22 cellular contexts compared by ENCODE assay signal in the genomic region with DNA sequence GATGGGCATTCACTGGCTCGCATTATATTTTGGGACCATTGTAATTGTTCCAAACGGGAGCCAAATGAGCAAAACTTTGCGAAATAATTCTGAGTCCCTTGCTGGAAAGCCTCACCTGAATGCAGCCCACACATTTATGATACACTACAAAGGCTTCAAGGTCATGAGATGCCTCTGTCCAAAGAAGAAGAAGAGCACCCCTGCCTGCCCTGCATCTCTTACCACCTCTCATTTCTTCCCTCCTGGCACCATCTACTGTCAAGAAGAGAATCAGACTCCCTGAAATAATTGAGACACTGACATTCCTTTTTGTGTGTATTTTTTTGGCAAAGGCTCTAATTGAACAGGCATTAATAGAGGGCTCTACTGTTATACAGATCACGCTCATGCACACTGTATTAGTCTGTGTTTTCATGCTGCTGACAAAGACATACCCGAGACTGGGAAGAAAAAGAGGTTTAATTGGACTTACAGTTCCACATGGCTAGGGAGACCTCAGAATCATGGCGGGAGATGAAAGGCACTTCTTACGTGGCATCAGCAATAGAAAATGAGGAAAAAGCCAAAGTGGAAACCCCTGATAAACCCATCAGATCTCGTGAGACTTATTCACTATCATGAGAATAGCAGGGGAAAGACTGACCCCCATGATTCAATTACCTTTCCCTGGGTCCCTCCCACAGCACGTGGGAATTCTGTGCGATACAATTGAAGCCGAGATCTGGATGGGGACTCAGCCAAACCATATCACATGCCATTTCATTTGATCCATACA.
"Had no signal": no experiment of that assay in that cellular context is flagged by ENCODE, and none has a peak within 500 bp of the region (broad histone marks: within the 10 kb centered on the region; RNA-seq: fewer than 3 reads in every experiment).

No MANE protein-coding gene starts in this region.

- ATAC-seq: activated CD8-positive, alpha-beta T cell treated with anti-CD3 and anti-CD28 coated beads, Interleukin-2, amount 10 ng/mL, durations not matched to agents 7 days and 5 days; activated naive CD4-positive, alpha-beta T cell treated with anti-CD3 and anti-CD28 coated beads, Interleukin-2, amount 50 U/mL, for 72 hours; left colon; mucosa of descending colon; naive thymus-derived CD4-positive, alpha-beta T cell; stimulated activated naive B cell treated with anti-CD40 and anti-IgM and Interleukin-4, amounts not matched to agents 10 μg/mL and 1 μg/mL and 100 μg/mL, for 72 hours had no signal

- H3K9me3 ChIP-seq: mucosa of descending colon, neutrophil, tibial nerve, uterus had no signal

- H3K4me1 ChIP-seq: uterus had no signal

- H3K4me3 ChIP-seq: mucosa of descending colon, skin epidermis, tibial nerve, uterus had no signal

- H3K27ac ChIP-seq: neutrophil, skin epidermis, tibial nerve, uterus had no signal

- DNase-seq: activated CD4-positive, alpha-beta T cell treated with anti-CD3 and anti-CD28 coated beads, Interleukin-2, amount 10 ng/mL, durations not matched to agents 24 days and 14 days; activated CD4-positive, CD25-positive, alpha-beta regulatory T cell; activated CD8-positive, alpha-beta memory T cell treated with anti-CD3 and anti-CD28 coated beads, Interleukin-2, amount 50 U/mL, for 4 hours; activated CD8-positive, alpha-beta T cell treated with anti-CD3 and anti-CD28 coated beads, Interleukin-2, amount 10 ng/mL, durations not matched to agents 7 days and 5 days; activated effector memory CD4-positive, alpha-beta T cell treated with anti-CD3 and anti-CD28 coated beads, Interleukin-2, amount 50 U/mL, for 16 hours; activated T-cell treated with anti-CD3 and anti-CD28 coated beads, Interleukin-2, amount 50 U/mL, for 48 hours; amniotic stem cell; central memory CD4-positive, alpha-beta T cell; cortex of kidney; effector CD8-positive, alpha-beta T cell; left colon; mucosa of descending colon; naive thymus-derived CD4-positive, alpha-beta T cell; stimulated activated CD4-positive, alpha-beta T cell treated with anti-CD3 and anti-CD28 coated beads, Interleukin-15, amount 100 ng/mL, for 24 hours; stimulated activated CD4-positive, alpha-beta T cell treated with anti-CD3 and anti-CD28 coated beads, Interleukin-4, amount 100 ng/mL, for 1 hour; stimulated activated naive B cell treated with anti-CD40 and anti-IgM and Interleukin-4, amounts not matched to agents 10 μg/mL and 1 μg/mL and 100 μg/mL, for 72 hours; uterus had no signal

- H3K27me3 ChIP-seq: tibial nerve, uterus had no signal

- H3K36me3 ChIP-seq: neutrophil, tibial nerve, uterus had no signal

- FAIRE-seq: islet of Langerhans had no signal
